Comparison of ENCODE assay signal across 15 cellular contexts in the genomic region with DNA sequence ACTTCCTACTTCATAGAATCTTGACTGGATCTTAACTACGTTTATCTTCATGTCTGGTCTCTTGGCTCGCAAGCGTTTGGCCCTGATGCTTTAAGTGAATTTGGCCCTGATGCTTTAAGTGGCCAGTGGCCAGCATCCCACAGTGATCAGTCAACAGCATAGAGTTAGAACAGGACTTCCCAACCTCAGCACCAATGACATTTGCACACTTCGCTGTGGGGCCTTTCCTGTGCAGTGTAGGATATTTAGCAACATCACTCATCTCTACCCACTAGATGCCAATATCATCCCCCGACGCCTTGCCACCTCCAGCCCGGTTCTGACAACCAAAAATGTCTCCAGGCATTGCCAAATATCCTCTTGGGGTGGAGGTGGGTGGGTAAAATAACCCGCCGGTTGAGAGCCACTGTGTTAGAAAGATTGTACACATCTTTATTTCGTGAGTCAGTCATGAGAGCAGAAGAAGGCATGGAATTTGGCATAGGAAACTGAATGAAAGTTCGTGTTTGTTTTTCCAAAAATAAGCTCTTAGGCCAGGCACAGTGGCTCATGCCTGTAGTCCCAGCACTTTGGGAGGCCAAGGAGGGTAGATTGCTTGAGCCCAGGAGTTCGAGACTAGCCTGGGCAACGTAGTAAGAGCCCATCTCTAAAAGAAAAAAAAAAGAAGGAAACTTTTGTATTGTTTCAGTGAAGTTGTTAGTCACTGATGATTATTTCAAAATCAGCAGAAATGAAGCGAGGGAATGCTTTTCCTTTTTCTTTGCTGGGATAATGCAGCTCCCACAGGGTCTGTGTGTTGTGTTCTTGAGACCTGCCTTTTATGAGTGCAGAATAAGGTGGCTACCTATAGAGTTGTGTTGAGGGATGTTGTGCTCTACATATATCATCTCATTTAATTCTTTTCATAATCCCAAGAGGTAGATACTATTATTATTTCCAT. TPM values are rescaled to one million over a fixed set of nuclear protein-coding genes. Genes with fewer than 3 reads are reported as not detected.
DNase-seq lines count a peak whose midpoint lies in the region; ATAC-seq and TF ChIP-seq lines count a peak whose summit lies in the region.
"Had no signal": no experiment of that assay in that cellular context is flagged by ENCODE, and none has a peak within 500 bp of the region (broad histone marks: within the 10 kb centered on the region; RNA-seq: fewer than 3 reads in every experiment).

No MANE protein-coding gene starts in this region.

- H3F3A ChIP-seq in GM23248 (ENCODE audit: insufficient read depth), result peaks cover 87% of the 10 kb centered on the region

- no peaks in the 10 kb centered on the region for H3K9me3 Mint-ChIP-seq in naive thymus-derived CD4-positive, alpha-beta T cell
- H3K9me3 Mint-ChIP-seq: activated naive CD8-positive, alpha-beta T cell treated with anti-CD3 and anti-CD28 coated beads for 36 hours had no signal

- H3K79me2 ChIP-seq in GM23248 (ENCODE audit: insufficient read depth), result no peaks in the 10 kb centered on the region

- no peak overlapping the region for H3K4me3 Mint-ChIP-seq in naive thymus-derived CD4-positive, alpha-beta T cell
- H3K4me3 Mint-ChIP-seq: activated CD8-positive, alpha-beta T cell treated with anti-CD3 and anti-CD28 coated beads, Interleukin-2, amount 10 ng/mL, durations not matched to agents 7 days and 5 days; activated naive CD8-positive, alpha-beta T cell treated with anti-CD3 and anti-CD28 coated beads for 36 hours had no signal

- POLR2A ChIA-PET in Panc1 (lab: Charles Lee), result no interaction called here
- POLR2A ChIA-PET in naive thymus-derived CD4-positive, alpha-beta T cell (lab: Charles Lee), result no interaction called here

- CTCF ChIA-PET in Panc1 (lab: Charles Lee), result no interaction called here
- CTCF ChIA-PET in naive thymus-derived CD4-positive, alpha-beta T cell (lab: Charles Lee), result interaction anchor here (0.6 kb wide), 1 partner anchor 236 kb away, joined by 4 read pairs; no protein-coding TSS in a partner anchor

- H3K4me3 ChIP-seq in GM23248 (no peak overlapping the region), Panc1 (ENCODE audit: low read depth in 2 of 2, low read length in 2 of 2) (no peak overlapping the region), stomach (no peak overlapping the region), mucosa of descending colon (no peak overlapping the region)
- H3K4me3 ChIP-seq in naive thymus-derived CD4-positive, alpha-beta T cell (ENCODE audit: low read length), result no peak overlapping the region

- no TSS peak for BruUV-seq in Panc1 (replicated peaks; lab: Mats Ljungman, UMichigan)

- H3K27ac ChIP-seq in GM23248 (peak overlapping the region; percentile 87), Panc1 (ENCODE audit: low read length) (no peak overlapping the region), stomach (peak overlapping the region in 3 of 5 donors; percentile 22 to 53 (median 25))
- no peak overlapping the region for H3K27ac ChIP-seq in naive thymus-derived CD4-positive, alpha-beta T cell (ENCODE audit: low read depth, low read length)

- in situ Hi-C loops in GM23248 (cut with MboI) (no loop called here), Panc1 (cut with HindIII; ENCODE audit: low pct_unique_long_range_greater_than_20kb, low sequenced_read_pairs) (no loop called here)

- H3K36me3 ChIP-seq in GM23248 (ENCODE audit: low read depth), result no peaks in the 10 kb centered on the region
- H3K36me3 ChIP-seq in Panc1 (ENCODE audit: control insufficient read depth, insufficient read depth, low read length), result no peaks in the 10 kb centered on the region
- H3K36me3 ChIP-seq in stomach, result no peaks in the 10 kb centered on the region
- H3K36me3 ChIP-seq in mucosa of descending colon (ENCODE audit: low read depth), result no peaks in the 10 kb centered on the region
- no peaks in the 10 kb centered on the region for H3K36me3 ChIP-seq in naive thymus-derived CD4-positive, alpha-beta T cell (ENCODE audit: control insufficient read depth in 2 of 3, insufficient read depth in 3 of 3, low read length in 3 of 3)

- H3K4me1 ChIP-seq in GM23248 (ENCODE audit: insufficient read depth), result peaks cover 59% of the 10 kb centered on the region
- no peaks in the 10 kb centered on the region for H3K4me1 ChIP-seq in Panc1 (ENCODE audit: control insufficient read depth, insufficient read depth, low read length)
- H3K4me1 ChIP-seq in stomach, result peaks cover 0 to 19% (median 2%) of the 10 kb centered on the region in 4 donors
- H3K4me1 ChIP-seq in mucosa of descending colon (ENCODE audit: low read depth), result no peaks in the 10 kb centered on the region
- no peaks in the 10 kb centered on the region for H3K4me1 ChIP-seq in naive thymus-derived CD4-positive, alpha-beta T cell (ENCODE audit: control insufficient read depth in 2 of 2, insufficient read depth in 2 of 2, low read length in 2 of 2)

- H3K27me3 ChIP-seq in GM23248 (replicated peaks; ENCODE audit: insufficient read depth) (no peaks in the 10 kb centered on the region), Panc1 (ENCODE audit: control insufficient read depth, insufficient read depth, low read length) (no peaks in the 10 kb centered on the region), stomach (no peaks in the 10 kb centered on the region)
- no peaks in the 10 kb centered on the region for H3K27me3 ChIP-seq in naive thymus-derived CD4-positive, alpha-beta T cell (ENCODE audit: control insufficient read depth in 2 of 2, insufficient read depth in 2 of 2, low read length in 2 of 2)

- no peaks in the 10 kb centered on the region for H3K36me3 Mint-ChIP-seq in naive thymus-derived CD4-positive, alpha-beta T cell
- H3K36me3 Mint-ChIP-seq: activated naive CD8-positive, alpha-beta T cell treated with anti-CD3 and anti-CD28 coated beads for 36 hours had no signal

- H3K9me3 ChIP-seq in GM23248 (ENCODE audit: low read depth), result no peaks in the 10 kb centered on the region
- no peaks in the 10 kb centered on the region for H3K9me3 ChIP-seq in Panc1 (ENCODE audit: control insufficient read depth, insufficient read depth, low read depth, low read length)
- H3K9me3 ChIP-seq in stomach, result no peaks in the 10 kb centered on the region
- H3K9me3 ChIP-seq in mucosa of descending colon, result no peaks in the 10 kb centered on the region
- no peaks in the 10 kb centered on the region for H3K9me3 ChIP-seq in naive thymus-derived CD4-positive, alpha-beta T cell (ENCODE audit: control insufficient read depth in 2 of 3, low read length in 3 of 3)

- peak overlapping the region; percentile 43 for H3K9ac ChIP-seq in GM23248

- peaks cover 0 to 4% (median 0%) of the 10 kb centered on the region in 5 donors for H3K27me3 Mint-ChIP-seq in naive thymus-derived CD4-positive, alpha-beta T cell
- H3K27me3 Mint-ChIP-seq: activated naive CD8-positive, alpha-beta T cell treated with anti-CD3 and anti-CD28 coated beads for 36 hours had no signal

- DNase-seq in GM23248 (peak; percentile 94), Panc1 (ENCODE audit: low read depth, low spot score) (no peak), fibroblast of peridontal ligament (ENCODE audit: extremely low read depth) (peak; percentile 91), stomach (no peak), mucosa of descending colon (no peak)
- DNase-seq in naive thymus-derived CD4-positive, alpha-beta T cell, result no peak
- DNase-seq: activated CD8-positive, alpha-beta T cell treated with anti-CD3 and anti-CD28 coated beads, Interleukin-2, amount 10 ng/mL, durations not matched to agents 7 days and 5 days; activated naive CD8-positive, alpha-beta T cell treated with anti-CD3 and anti-CD28 coated beads for 36 hours; DND-41; KG1; NCI-H510A; occipital lobe had no signal

- no peaks in the 10 kb centered on the region for H4K20me1 ChIP-seq in GM23248 (ENCODE audit: insufficient read depth)

- 3 to 4% methylated on average over 14 of the region's 14 CpGs for WGBS in GM23248 (ENCODE audit: low coverage in 1 of 2, low lambda C conversion rate in 2 of 2, missing lambda C conversion rate in 2 of 2), 2 experiments
- 52 to 70% (median 68%) methylated on average over 14 of the region's 14 CpGs for WGBS in stomach, 5 donors

- H3K9me2 ChIP-seq in GM23248 (ENCODE audit: insufficient read depth), result no peaks in the 10 kb centered on the region

- no peak for TF ChIP-seq EP300 in stomach (IDR thresholded peaks at IDR 0.05)

- no peak for TF ChIP-seq POLR2A in stomach (IDR thresholded peaks at IDR 0.05)

- TF ChIP-seq CTCF in Panc1 (IDR thresholded peaks at IDR 0.05) (no peak), stomach (IDR thresholded peaks at IDR 0.05) (no peak), mucosa of descending colon (IDR thresholded peaks at IDR 0.05) (no peak)

- H3K27ac Mint-ChIP-seq in naive thymus-derived CD4-positive, alpha-beta T cell, result no peak overlapping the region
- H3K27ac Mint-ChIP-seq: activated CD8-positive, alpha-beta T cell treated with anti-CD3 and anti-CD28 coated beads, Interleukin-2, amount 10 ng/mL, durations not matched to agents 7 days and 5 days; activated naive CD8-positive, alpha-beta T cell treated with anti-CD3 and anti-CD28 coated beads for 36 hours had no signal

- peak overlapping the region; percentile 32 for H3K4me2 ChIP-seq in GM23248 (ENCODE audit: unreplicated experiment)

- H3K4me1 Mint-ChIP-seq in naive thymus-derived CD4-positive, alpha-beta T cell, result peaks cover 0 to 8% (median 0%) of the 10 kb centered on the region in 7 donors

- intact Hi-C loops in Panc1 (cut with micrococcal nuclease; ENCODE audit: unreplicated experiment), result no loop called here
- intact Hi-C loops in stomach (cut with DNase I; ENCODE audit: low total_unique reads), result no loop called here
- intact Hi-C loops in mucosa of descending colon (cut with DNase I, micrococcal nuclease), result no loop called here
- intact Hi-C loops in naive thymus-derived CD4-positive, alpha-beta T cell (cut with micrococcal nuclease), result no loop called here

- ATAC-seq in Panc1, result 0 out of 2 replicates have a peak, but pooled peaks have one; percentile 51
- no peak for ATAC-seq in mucosa of descending colon
- no peak for ATAC-seq in HG02798 (IDR thresholded peaks at IDR 0.05; ENCODE audit: poor library complexity, unreplicated experiment)
- no peak for ATAC-seq in naive thymus-derived CD4-positive, alpha-beta T cell
- ATAC-seq: activated CD8-positive, alpha-beta T cell treated with anti-CD3 and anti-CD28 coated beads, Interleukin-2, amount 10 ng/mL, durations not matched to agents 7 days and 5 days had no signal

- H2AFZ ChIP-seq in GM23248, result 0 out of 2 replicates have a peak overlapping the region, but pooled peaks have one; percentile 2

RNA-seq across cellular contexts. Expression of a gene that starts 12.0 kb away (rescaled TPM):
- total RNA-seq in GM23248 (2014; rRNA removed; shearing (Covaris generic)), result 14.2 and 18.7 TPM in 2 replicates
- polyA plus RNA-seq in GM23248 (2016; fragmentation: Nextera tagmentation; extraction: Ambion mirVana) (16.8 and 18.7 TPM in 2 replicates), stomach (not detected)
- total RNA-seq in Panc1 (2021; ENCODE audit: unreplicated experiment) (not detected), stomach (1 to 10 TPM in 1 of 5 donors, not detected in 4; 2.8 TPM), mucosa of descending colon (10 to 100 TPM in 1 of 3 donors, 1 to 10 TPM in 2; 3.9 to 12.6 (median 9.1) TPM)
- polyA plus RNA-seq in Panc1 (2012; ENCODE audit: insufficient read length), result not detected
- not detected for total RNA-seq in naive thymus-derived CD4-positive, alpha-beta T cell
- under 1 TPM in 1 of 2 donors, not detected in 1; 0.09 TPM for polyA plus RNA-seq in naive thymus-derived CD4-positive, alpha-beta T cell
- total RNA-seq: activated CD8-positive, alpha-beta T cell treated with anti-CD3 and anti-CD28 coated beads, Interleukin-2, amount 10 ng/mL, durations not matched to agents 7 days and 5 days; activated naive CD8-positive, alpha-beta T cell treated with anti-CD3 and anti-CD28 coated beads for 36 hours; occipital lobe; T-helper 1 cell treated with Interleukin-12 subunit alpha and Interleukin-12 subunit beta and Interleukin-4 antibody, amounts not matched to agents 30 ng/mL and 1 ng/mL, for 36 hours had no signal

RNA-seq across cellular contexts. Expression of a gene that starts 20.6 kb away (rescaled TPM):
- total RNA-seq in GM23248 (2014; rRNA removed; shearing (Covaris generic)), result not detected in 2 replicates
- polyA plus RNA-seq in GM23248 (2016; fragmentation: Nextera tagmentation; extraction: Ambion mirVana) (not detected in 2 replicates), stomach (not detected)
- total RNA-seq in Panc1 (2021; ENCODE audit: unreplicated experiment) (not detected), stomach (not detected), mucosa of descending colon (not detected)
- not detected for polyA plus RNA-seq in Panc1 (2012; ENCODE audit: insufficient read length)
- not detected for total RNA-seq in naive thymus-derived CD4-positive, alpha-beta T cell
- not detected for polyA plus RNA-seq in naive thymus-derived CD4-positive, alpha-beta T cell
- total RNA-seq: activated CD8-positive, alpha-beta T cell treated with anti-CD3 and anti-CD28 coated beads, Interleukin-2, amount 10 ng/mL, durations not matched to agents 7 days and 5 days; activated naive CD8-positive, alpha-beta T cell treated with anti-CD3 and anti-CD28 coated beads for 36 hours; occipital lobe; T-helper 1 cell treated with Interleukin-12 subunit alpha and Interleukin-12 subunit beta and Interleukin-4 antibody, amounts not matched to agents 30 ng/mL and 1 ng/mL, for 36 hours had no signal
- polyA plus RNA-seq: thymus had no signal

RNA-seq across cellular contexts. Expression of a gene that starts 42.1 kb away (rescaled TPM):
- total RNA-seq in GM23248 (2014; rRNA removed; shearing (Covaris generic)), result 250 and 258 TPM in 2 replicates
- 300 and 301 TPM in 2 replicates for polyA plus RNA-seq in GM23248 (2016; fragmentation: Nextera tagmentation; extraction: Ambion mirVana)
- 60.6 TPM for total RNA-seq in Panc1 (2021; ENCODE audit: unreplicated experiment)
- polyA plus RNA-seq in Panc1 (2012; ENCODE audit: insufficient read length), result 44.8 TPM
- 100 to 1,000 TPM in 2 of 5 donors, 10 to 100 TPM in 3; 16.8 to 322 (median 92.3) TPM for total RNA-seq in stomach
- polyA plus RNA-seq in stomach, result 10 to 100 TPM; 66.4 to 86.8 (median 80.9) TPM
- total RNA-seq in mucosa of descending colon, result 10 to 100 TPM; 73.3 to 80.2 (median 77.0) TPM
- total RNA-seq in naive thymus-derived CD4-positive, alpha-beta T cell, result 10 to 100 TPM; 51.7 to 64.7 (median 61.8) TPM
- 100 to 1,000 TPM; 139 to 153 TPM for polyA plus RNA-seq in naive thymus-derived CD4-positive, alpha-beta T cell

Comparison
In these comparisons a context has a peak if more than half of its experiments do, and no peak if none do; other contexts are left out.
1. DNase-seq: peak in GM23248 (single experiment) and fibroblast of peridontal ligament (single experiment); none in Panc1 (single experiment), stomach (single experiment), mucosa of descending colon (0 of 3) and naive thymus-derived CD4-positive, alpha-beta T cell (0 of 9).
2. H3K27ac ChIP-seq: peak in GM23248 (single experiment) and stomach (3 of 5); none in Panc1 (single experiment) and naive thymus-derived CD4-positive, alpha-beta T cell (single experiment).